Comparison of ENCODE assay signal across 1 cellular context in genomic region chr15:57003418-57003817, GRCh38.
TF ChIP-seq lines count a peak whose summit lies in the region.

No MANE protein-coding gene starts in this region.

TF ChIP-seq in WTC11, 78 proteins besides CTCF, POLR2A, EP300 and RAD21 (continued from another document):
- TF ChIP-seq AFF4 (CRISPR knock-in tag; IDR thresholded peaks at IDR 0.05; ENCODE audit: borderline replicate concordance) (no peak), RORB (CRISPR knock-in tag; IDR thresholded peaks at IDR 0.05) (no peak), ZNF416 (CRISPR knock-in tag; IDR thresholded peaks at IDR 0.05) (no peak), MYBL2 (CRISPR knock-in tag; IDR thresholded peaks at IDR 0.05) (no peak)
